24 cellular contexts compared by ENCODE assay signal in genomic region chr17:4525691-4526397, GRCh38. TPM values are rescaled to one million over a fixed set of nuclear protein-coding genes. Genes with fewer than 3 reads are reported as not detected.
DNase-seq lines count a peak whose midpoint lies in the region; ATAC-seq, FAIRE-seq and TF ChIP-seq lines count a peak whose summit lies in the region.
"Had no signal": no experiment of that assay in that cellular context is flagged by ENCODE, and none has a peak within 500 bp of the region (broad histone marks: within the 10 kb centered on the region; RNA-seq: fewer than 3 reads in every experiment).

No MANE protein-coding gene starts in this region.

- no peak overlapping the region for H3K4me2 ChIP-seq in A549
- H3K4me2 ChIP-seq in hepatocyte, result no peak overlapping the region

- TF ChIP-seq RAD21 in A549 (conservative IDR thresholded peaks at IDR 0.05 in 1 of 2, IDR thresholded peaks at IDR 0.05 in 1 of 2), result no peak

- no peaks in the 10 kb centered on the region for H3K79me2 ChIP-seq in hepatocyte

- peaks cover 20% of the 10 kb centered on the region for H3K27me3 Mint-ChIP-seq in dendritic cell treated with granulocyte-macrophage colony-stimulating factor and Interleukin-4, amounts not matched to agents 40 ng/mL and 50 ng/mL, for 4 days
- H3K27me3 Mint-ChIP-seq in glutamatergic neuron (ENCODE audit: unreplicated experiment) (peaks cover 19% of the 10 kb centered on the region), nephron progenitor cell (ENCODE audit: low read depth, poor library complexity) (peaks cover 6% of the 10 kb centered on the region)

- intact Hi-C loops in dendritic cell treated with granulocyte-macrophage colony-stimulating factor and Interleukin-4, amounts not matched to agents 40 ng/mL and 50 ng/mL, for 4 days (cut with micrococcal nuclease), result no loop called here

- peaks cover 11% of the 10 kb centered on the region for H3K4me1 Mint-ChIP-seq in dendritic cell treated with granulocyte-macrophage colony-stimulating factor and Interleukin-4, amounts not matched to agents 40 ng/mL and 50 ng/mL, for 4 days (ENCODE audit: low read depth)
- H3K4me1 Mint-ChIP-seq in glutamatergic neuron (ENCODE audit: low read depth, unreplicated experiment) (peaks cover 43% of the 10 kb centered on the region), nephron progenitor cell (peaks cover 50% of the 10 kb centered on the region)
- H3K4me1 Mint-ChIP-seq: CD14-positive monocyte had no signal

- H3K27ac ChIP-seq in A549 (no peak overlapping the region), hepatocyte (no peak overlapping the region)
- H3K27ac ChIP-seq: GM23248 had no signal

- peak overlapping the region; percentile 64 for H3K27ac Mint-ChIP-seq in dendritic cell treated with granulocyte-macrophage colony-stimulating factor and Interleukin-4, amounts not matched to agents 40 ng/mL and 50 ng/mL, for 4 days
- H3K27ac Mint-ChIP-seq in glutamatergic neuron (ENCODE audit: unreplicated experiment) (peak overlapping the region; percentile 62), nephron progenitor cell (no peak overlapping the region)
- H3K27ac Mint-ChIP-seq: CD8-positive, alpha-beta T cell had no signal

- H3K4me3 Mint-ChIP-seq in dendritic cell treated with granulocyte-macrophage colony-stimulating factor and Interleukin-4, amounts not matched to agents 40 ng/mL and 50 ng/mL, for 4 days, result no peak overlapping the region
- H3K4me3 Mint-ChIP-seq in glutamatergic neuron (ENCODE audit: unreplicated experiment) (no peak overlapping the region), nephron progenitor cell (no peak overlapping the region)
- H3K4me3 Mint-ChIP-seq: CD14-positive monocyte; CD8-positive, alpha-beta T cell; IgD-negative memory B cell had no signal

- H3K9me3 Mint-ChIP-seq in dendritic cell treated with granulocyte-macrophage colony-stimulating factor and Interleukin-4, amounts not matched to agents 40 ng/mL and 50 ng/mL, for 4 days, result no peaks in the 10 kb centered on the region
- H3K9me3 Mint-ChIP-seq in glutamatergic neuron (ENCODE audit: unreplicated experiment), result peaks cover 28% of the 10 kb centered on the region
- H3K9me3 Mint-ChIP-seq in nephron progenitor cell, result no peaks in the 10 kb centered on the region
- H3K9me3 Mint-ChIP-seq: CD14-positive monocyte; CD8-positive, alpha-beta T cell; IgD-negative memory B cell had no signal

- FAIRE-seq in A549 (lab: Jason Lieb, UNC), result no peak
- FAIRE-seq: G401.6, GM12891, GM19239, H54, HTR-8/SVneo had no signal

- no peak for TF ChIP-seq CTCF in A549 (IDR thresholded peaks at IDR 0.05)
- TF ChIP-seq CTCF in glutamatergic neuron (IDR thresholded peaks at IDR 0.05; ENCODE audit: partially characterized antibody, unreplicated experiment), result no peak
- no peak for TF ChIP-seq CTCF in hepatocyte (IDR thresholded peaks at IDR 0.05; ENCODE audit: poor library complexity)
- no peak for TF ChIP-seq CTCF in nephron progenitor cell (IDR thresholded peaks at IDR 0.05)

- no peak overlapping the region for H3K4me3 ChIP-seq in A549
- no peak overlapping the region for H3K4me3 ChIP-seq in hepatocyte
- H3K4me3 ChIP-seq: GM23248 had no signal

- no peak overlapping the region for H2AFZ ChIP-seq in hepatocyte
- H2AFZ ChIP-seq: GM23248 had no signal

- H3K36me3 Mint-ChIP-seq in dendritic cell treated with granulocyte-macrophage colony-stimulating factor and Interleukin-4, amounts not matched to agents 40 ng/mL and 50 ng/mL, for 4 days (ENCODE audit: low read depth), result no peaks in the 10 kb centered on the region
- no peaks in the 10 kb centered on the region for H3K36me3 Mint-ChIP-seq in glutamatergic neuron (ENCODE audit: unreplicated experiment)
- H3K36me3 Mint-ChIP-seq in nephron progenitor cell (ENCODE audit: low read depth), result no peaks in the 10 kb centered on the region
- H3K36me3 Mint-ChIP-seq: CD14-positive monocyte; CD8-positive, alpha-beta T cell; IgD-negative memory B cell had no signal

- CTCF ChIA-PET in A549 (lab: Yijun Ruan, JAX), result interaction anchor here (0.7 to 2.7 kb wide), 12 partner anchors 9 to 112 kb away, joined by 3 to 8 read pairs (median 4); no protein-coding TSS in a partner anchor

- POLR2A ChIA-PET in A549 (lab: Yijun Ruan, JAX), result no interaction called here

- ATAC-seq in A549, result no peak
- ATAC-seq in GM21423 (IDR thresholded peaks at IDR 0.05; ENCODE audit: unreplicated experiment), result no peak
- ATAC-seq: CD8-positive, alpha-beta T cell had no signal

- no peak for TF ChIP-seq EP300 in A549 (IDR thresholded peaks at IDR 0.05)

- no peaks in the 10 kb centered on the region for H3K36me3 ChIP-seq in hepatocyte (replicated peaks; ENCODE audit: insufficient read depth, low read depth)

- H3K4me1 ChIP-seq in A549 (peaks cover 10% of the 10 kb centered on the region; the same call in 2 of the 3 replicates), hepatocyte (ENCODE audit: insufficient read depth) (peaks cover 8% of the 10 kb centered on the region)

- H3K27me3 ChIP-seq in hepatocyte, result no peaks in the 10 kb centered on the region

- 61% methylated on average over 11 of the region's 11 CpGs for WGBS in A549 (ENCODE audit: missing lambda C conversion rate)
- 86% methylated on average over 11 of the region's 11 CpGs for WGBS in hepatocyte (ENCODE audit: low lambda C conversion rate, missing lambda C conversion rate)

- no peak for DNase-seq in A549 (ENCODE audit: low read depth in 1 of 2, low spot score in 1 of 2)
- peak; percentile 45 for DNase-seq in CD1c-positive myeloid dendritic cell (ENCODE audit: extremely low spot score)
- DNase-seq in glutamatergic neuron, result no peak
- DNase-seq in hepatocyte (ENCODE audit: low spot score), result no peak
- no peak for DNase-seq in nephron progenitor cell
- DNase-seq: AML-193; CD8-positive, alpha-beta T cell; DMS 273 treated with DMSO at 0.1 percent for 48 hours; DMS53; DND-41; GM23248; HCEC 1CT; KG1 had no signal

- H4K20me1 ChIP-seq in hepatocyte (ENCODE audit: insufficient read depth, poor library complexity, severe bottlenecking), result no peaks in the 10 kb centered on the region

- no peaks in the 10 kb centered on the region for H3K9me2 ChIP-seq in hepatocyte (replicated peaks; ENCODE audit: insufficient read depth)

- TF ChIP-seq POLR2A in A549 (IDR thresholded peaks at IDR 0.05; ENCODE audit: low read length), result no peak

- no peaks in the 10 kb centered on the region for H3K9me3 ChIP-seq in A549
- H3K9me3 ChIP-seq in hepatocyte (ENCODE audit: low read depth), result no peaks in the 10 kb centered on the region

TF ChIP-seq in A549, 52 proteins besides CTCF, POLR2A, EP300 and RAD21:
- TF ChIP-seq KDM1A (IDR thresholded peaks at IDR 0.05; ENCODE audit: low read depth) (peak; percentile 78; the same call in 1 of the 2 replicates), TP53 (CRISPR knock-in tag; IDR thresholded peaks at IDR 0.05) (no peak), ZFP36 (IDR thresholded peaks at IDR 0.05; ENCODE audit: borderline replicate concordance, partially characterized antibody) (peak; percentile 82)

RNA-seq across cellular contexts. Expression of gene SPNS2, which starts 27.2 kb away (rescaled TPM):
- polyA plus RNA-seq in A549 (2011; rRNA removed), result 0.25 and 0.27 TPM in 2 replicates
- polyA plus RNA-seq in A549 (2012; cell fraction: cytosol; rRNA removed), result 0.03 and 0.09 TPM in 2 replicates
- polyA plus RNA-seq in A549 (2012; cell fraction: nucleus; rRNA removed), result 0.05 and 0.11 TPM in 2 replicates
- 0.13 to 0.46 TPM (median 0.38 TPM) in 3 replicates for polyA plus RNA-seq in A549 (2017; fragmentation: RNase III; extraction: RNeasy Plus Mini Kit Qiagen cat#74134 plus additional on column Dnase treatment)
- 0.29 and 1.3 TPM in 2 replicates for polyA minus RNA-seq in A549 (2011; rRNA and poly(A)+ RNA removed)
- 73.0 TPM for total RNA-seq in glutamatergic neuron (ENCODE audit: unreplicated experiment)
- 5.6 and 8.3 TPM in 2 replicates for total RNA-seq in hepatocyte
- polyA plus RNA-seq in hepatocyte, result 10.3 and 13.4 TPM in 2 replicates
- total RNA-seq: GM23248 had no signal
- polyA plus RNA-seq: BJ, IgD-negative memory B cell had no signal

RNA-seq across cellular contexts. Expression of gene MYBBP1A, which starts 29.3 kb away (rescaled TPM):
- polyA plus RNA-seq in A549 (2011; rRNA removed) (39.7 and 42.9 TPM in 2 replicates), A549 (2017; fragmentation: RNase III; extraction: RNeasy Plus Mini Kit Qiagen cat#74134 plus additional on column Dnase treatment) (95.0 to 103 TPM (median 95.1 TPM) in 3 replicates), hepatocyte (44.1 and 46.5 TPM in 2 replicates)
- polyA plus RNA-seq in A549 (2012; cell fraction: cytosol; rRNA removed), result 86.5 and 99.2 TPM in 2 replicates
- polyA plus RNA-seq in A549 (2012; cell fraction: nucleus; rRNA removed), result 314 and 436 TPM in 2 replicates
- polyA minus RNA-seq in A549 (2011; rRNA and poly(A)+ RNA removed), result 70.5 and 108 TPM in 2 replicates
- total RNA-seq in glutamatergic neuron (ENCODE audit: unreplicated experiment) (44.8 TPM), hepatocyte (17.9 and 23.7 TPM in 2 replicates)

RNA-seq across cellular contexts. Expression of gene GGT6, which starts 34.5 kb away (rescaled TPM):
- not detected in 2 replicates for polyA plus RNA-seq in A549 (2011; rRNA removed)
- polyA plus RNA-seq in A549 (2012; cell fraction: cytosol; rRNA removed), result 0.01 TPM in 1 of 2 replicates, not detected in the other
- not detected in 2 replicates for polyA plus RNA-seq in A549 (2012; cell fraction: nucleus; rRNA removed)
- polyA plus RNA-seq in A549 (2017; fragmentation: RNase III; extraction: RNeasy Plus Mini Kit Qiagen cat#74134 plus additional on column Dnase treatment), result not detected in 3 replicates
- not detected in 2 replicates for polyA minus RNA-seq in A549 (2011; rRNA and poly(A)+ RNA removed)
- not detected for total RNA-seq in glutamatergic neuron (ENCODE audit: unreplicated experiment)
- total RNA-seq in hepatocyte, result 0.32 TPM in 1 of 2 replicates, not detected in the other
- not detected in 2 replicates for polyA plus RNA-seq in hepatocyte
- total RNA-seq: A172; CD8-positive, alpha-beta T cell; GM23248 had no signal
- polyA plus RNA-seq: BJ, CD14-positive monocyte, GM23248, IgD-negative memory B cell had no signal

RNA-seq across cellular contexts. Expression of gene SMTNL2, which starts 58.5 kb away (rescaled TPM):
- polyA plus RNA-seq in A549 (2011; rRNA removed) (0.05 and 0.07 TPM in 2 replicates), A549 (2017; fragmentation: RNase III; extraction: RNeasy Plus Mini Kit Qiagen cat#74134 plus additional on column Dnase treatment) (0.06 to 0.21 TPM (median 0.10 TPM) in 3 replicates), hepatocyte (106 TPM in 2 replicates)
- polyA plus RNA-seq in A549 (2012; cell fraction: cytosol; rRNA removed), result 0.05 and 0.08 TPM in 2 replicates
- 0.13 and 0.14 TPM in 2 replicates for polyA plus RNA-seq in A549 (2012; cell fraction: nucleus; rRNA removed)
- polyA minus RNA-seq in A549 (2011; rRNA and poly(A)+ RNA removed), result 0.08 and 0.15 TPM in 2 replicates
- total RNA-seq in glutamatergic neuron (ENCODE audit: unreplicated experiment) (22.0 TPM), hepatocyte (41.5 and 56.8 TPM in 2 replicates)
- total RNA-seq: CD8-positive, alpha-beta T cell; GM23248 had no signal
- polyA plus RNA-seq: BJ, GM23248, IgD-negative memory B cell had no signal
